In the genomic region with DNA sequence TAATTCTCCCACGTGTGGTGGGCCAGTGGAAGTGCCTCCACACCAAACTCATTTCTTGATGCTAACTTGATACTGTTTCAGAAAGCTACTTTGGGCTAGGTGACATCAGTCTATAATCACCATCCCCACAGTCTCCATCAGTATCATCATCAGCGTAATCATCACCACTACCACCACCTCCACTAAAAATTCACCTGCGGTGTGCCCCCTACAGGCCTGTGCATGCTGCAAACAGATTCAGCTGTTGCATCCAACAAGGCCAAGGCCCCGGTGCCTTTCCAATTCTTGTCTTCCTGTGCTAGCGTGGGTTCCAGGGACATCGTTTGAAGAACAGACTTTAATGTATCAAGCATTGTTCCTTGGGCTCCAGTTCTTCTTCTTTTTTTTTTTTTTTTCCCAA, we compare ENCODE assay signal across 17 cellular contexts.
DNase-seq lines count a peak whose midpoint lies in the region; ATAC-seq, FAIRE-seq and TF ChIP-seq lines count a peak whose summit lies in the region.
"Had no signal": no experiment of that assay in that cellular context is flagged by ENCODE, and none has a peak within 500 bp of the region (broad histone marks: within the 10 kb centered on the region; RNA-seq: fewer than 3 reads in every experiment).

No MANE protein-coding gene starts in this region.

- H3K4me3 Mint-ChIP-seq in HFFc6: no peak overlapping the region
- H3K4me3 Mint-ChIP-seq: B cell had no signal

- TF ChIP-seq CTCF in left ventricle myocardium inferior (IDR thresholded peaks at IDR 0.05; ENCODE audit: borderline replicate concordance) (peak; percentile 18), HFFc6 (IDR thresholded peaks at IDR 0.05) (peak; percentile 52), bronchial epithelial cell (IDR thresholded peaks at IDR 0.05; ENCODE audit: insufficient read depth, low read length, severe bottlenecking) (no peak)

- H3K36me3 Mint-ChIP-seq in HFFc6 (ENCODE audit: low read depth): no peaks in the 10 kb centered on the region
- H3K36me3 Mint-ChIP-seq: activated naive CD4-positive, alpha-beta T cell treated with anti-CD3 and anti-CD28 coated beads, Interleukin-2, amount 50 U/mL, for 72 hours had no signal

- H3K4me3 ChIP-seq in left ventricle myocardium inferior: no peak overlapping the region
- no peak overlapping the region for H3K4me3 ChIP-seq in bronchial epithelial cell (ENCODE audit: low read depth, low read length)
- H3K4me3 ChIP-seq: GM12878, transverse colon had no signal

- H3K9me3 Mint-ChIP-seq in HFFc6: no peaks in the 10 kb centered on the region
- H3K9me3 Mint-ChIP-seq: activated naive CD4-positive, alpha-beta T cell treated with anti-CD3 and anti-CD28 coated beads, Interleukin-2, amount 50 U/mL, for 72 hours had no signal

- peak; percentile 89 for FAIRE-seq in bronchial epithelial cell (lab: Jason Lieb, UNC)
- FAIRE-seq: GM12878, keratinocyte, RCC 7860 had no signal

- H3K4me1 ChIP-seq in left ventricle myocardium inferior: no peaks in the 10 kb centered on the region
- H3K4me1 ChIP-seq: transverse colon had no signal

- no peaks in the 10 kb centered on the region for H3K9me3 ChIP-seq in left ventricle myocardium inferior (replicated peaks)
- H3K9me3 ChIP-seq: transverse colon had no signal

- no peak for DNase-seq in left ventricle myocardium inferior
- DNase-seq in left cardiac atrium: no peak
- DNase-seq in HFFc6: no peak
- DNase-seq in bronchial epithelial cell (ENCODE audit: low read depth): no peak
- peak; percentile 9 for DNase-seq in stimulated activated naive CD8-positive, alpha-beta T cell treated with anti-CD3 and anti-CD28 coated beads, Interleukin-15, Interleukin-2, amounts not matched to agents 100 U/mL and 50 U/mL, for 24 hours
- DNase-seq in erythroblast (lab: John Stamatoyannopoulos, UW): no peak
- DNase-seq in NCI-H748 treated with DMSO at 0.1 percent for 48 hours (lab: John Stamatoyannopoulos, UW): no peak
- no peak for DNase-seq in SHP77 treated with DMSO at 0.1 percent for 48 hours (lab: John Stamatoyannopoulos, UW)
- DNase-seq: central memory CD4-positive, alpha-beta T cell; NCI-H1417 treated with DMSO at 0.1 percent for 48 hours; NCI-H446; transverse colon had no signal

- intact Hi-C loops in left ventricle myocardium inferior (cut with micrococcal nuclease) (no loop called here), left cardiac atrium (cut with DNase I) (no loop called here)

- no peak for ATAC-seq in left cardiac atrium
- no peak for ATAC-seq in stimulated activated naive CD8-positive, alpha-beta T cell treated with anti-CD3 and anti-CD28 coated beads, Interleukin-15, Interleukin-2, amounts not matched to agents 100 U/mL and 50 U/mL, for 24 hours
- ATAC-seq: activated naive CD4-positive, alpha-beta T cell treated with anti-CD3 and anti-CD28 coated beads, Interleukin-2, amount 50 U/mL, for 72 hours; GM12878 had no signal

- no peak for TF ChIP-seq POLR2A in erythroblast (IDR thresholded peaks at IDR 0.05; ENCODE audit: low read length)

- H3K36me3 ChIP-seq in left ventricle myocardium inferior (no peaks in the 10 kb centered on the region), bronchial epithelial cell (ENCODE audit: control insufficient read depth, insufficient read depth, low read length) (no peaks in the 10 kb centered on the region)
- H3K36me3 ChIP-seq: transverse colon had no signal

- no peaks in the 10 kb centered on the region for H3K4me1 Mint-ChIP-seq in HFFc6 (ENCODE audit: low read depth)

- no peak overlapping the region for H3K27ac Mint-ChIP-seq in HFFc6
- H3K27ac Mint-ChIP-seq: activated naive CD4-positive, alpha-beta T cell treated with anti-CD3 and anti-CD28 coated beads, Interleukin-2, amount 50 U/mL, for 72 hours; B cell had no signal

- no peak overlapping the region for H3K27ac ChIP-seq in left ventricle myocardium inferior (replicated peaks)
- H3K27ac ChIP-seq: transverse colon had no signal

- peaks cover 27% of the 10 kb centered on the region for H3K27me3 Mint-ChIP-seq in HFFc6 (ENCODE audit: insufficient read depth)

- H3K27me3 ChIP-seq in left ventricle myocardium inferior (ENCODE audit: low read depth): peaks cover 27% of the 10 kb centered on the region
- H3K27me3 ChIP-seq in bronchial epithelial cell (ENCODE audit: control insufficient read depth, insufficient read depth, low read length): no peaks in the 10 kb centered on the region
- H3K27me3 ChIP-seq: transverse colon had no signal
